8 cellular contexts compared by ENCODE assay signal in genomic region chrX:54182194-54182863, GRCh38. TPM values are rescaled to one million over a fixed set of nuclear protein-coding genes. Genes with fewer than 3 reads are reported as not detected.
DNase-seq lines count a peak whose midpoint lies in the region; ATAC-seq and TF ChIP-seq lines count a peak whose summit lies in the region.

No MANE protein-coding gene starts in this region.

- H3K27ac Mint-ChIP-seq in endothelial cell (ENCODE audit: unreplicated experiment): peak overlapping the region; percentile 44

- DNase-seq in Ammon's horn (ENCODE audit: low spot score): peak; percentile 79
- peak; percentile 9 for DNase-seq in NCI-H774 (lab: John Stamatoyannopoulos, UW)
- peak; percentile 21 for DNase-seq in activated CD8-positive, alpha-beta memory T cell treated with anti-CD3 and anti-CD28 coated beads, Interleukin-2, amount 50 U/mL, for 1 hour (ENCODE audit: extremely low read depth)
- peak; percentile 23 for DNase-seq in endothelial cell (ENCODE audit: low spot score)
- peak; percentile 42 for DNase-seq in mucosa of gallbladder (ENCODE audit: low spot score)
- peak; percentile 72 for DNase-seq in stimulated activated CD8-positive, alpha-beta memory T cell treated with anti-CD3 and anti-CD28 coated beads, Interleukin-4, amount 100 ng/mL, for 48 hours

- H3K27me3 Mint-ChIP-seq in endothelial cell (ENCODE audit: unreplicated experiment): peaks cover 2% of the 10 kb centered on the region

- in situ Hi-C loops in GM18951 (cut with MboI; ENCODE audit: low sequenced_read_pairs, unreplicated experiment): no loop called here

- H3K36me3 Mint-ChIP-seq in endothelial cell (ENCODE audit: low read depth, unreplicated experiment): peaks cover 10% of the 10 kb centered on the region

- H3K9me3 Mint-ChIP-seq in endothelial cell (ENCODE audit: unreplicated experiment): no peaks in the 10 kb centered on the region

- no peak for TF ChIP-seq CTCF in endothelial cell (IDR thresholded peaks at IDR 0.05; ENCODE audit: unreplicated experiment)

- ATAC-seq in HG03175 (IDR thresholded peaks at IDR 0.05; ENCODE audit: unreplicated experiment): peak; percentile 71

- peak; percentile 59 for TF ChIP-seq POLR2A in GM18951 (IDR thresholded peaks at IDR 0.05; ENCODE audit: extremely low read depth, insufficient read depth, insufficient read length)

- H3K4me1 Mint-ChIP-seq in endothelial cell (ENCODE audit: unreplicated experiment): peaks cover 25% of the 10 kb centered on the region

- H3K4me3 Mint-ChIP-seq in endothelial cell (ENCODE audit: unreplicated experiment): peak overlapping the region; percentile 87

RNA-seq across cellular contexts. Expression of gene FAM120C, which starts 0.7 kb away (rescaled TPM):
- total RNA-seq in endothelial cell (ENCODE audit: unreplicated experiment) (7.0 TPM), mucosa of gallbladder (12.3 TPM)

Comparison
In these comparisons a context has a peak if more than half of its experiments do, and no peak if none do; other contexts are left out.
1. Peak in every context shown above with its lines: DNase-seq and ATAC-seq.
2. DNase-seq: peak in every context shown above with its lines; median percentile 79 in Ammon's horn; 72 in stimulated activated CD8-positive, alpha-beta memory T cell treated with anti-CD3 and anti-CD28 coated beads, Interleukin-4, amount 100 ng/mL, for 48 hours; 42 in mucosa of gallbladder; 23 in endothelial cell; 21 in activated CD8-positive, alpha-beta memory T cell treated with anti-CD3 and anti-CD28 coated beads, Interleukin-2, amount 50 U/mL, for 1 hour; 9 in NCI-H774.